ENCODE assay signal across 14 cellular contexts in the genomic region with DNA sequence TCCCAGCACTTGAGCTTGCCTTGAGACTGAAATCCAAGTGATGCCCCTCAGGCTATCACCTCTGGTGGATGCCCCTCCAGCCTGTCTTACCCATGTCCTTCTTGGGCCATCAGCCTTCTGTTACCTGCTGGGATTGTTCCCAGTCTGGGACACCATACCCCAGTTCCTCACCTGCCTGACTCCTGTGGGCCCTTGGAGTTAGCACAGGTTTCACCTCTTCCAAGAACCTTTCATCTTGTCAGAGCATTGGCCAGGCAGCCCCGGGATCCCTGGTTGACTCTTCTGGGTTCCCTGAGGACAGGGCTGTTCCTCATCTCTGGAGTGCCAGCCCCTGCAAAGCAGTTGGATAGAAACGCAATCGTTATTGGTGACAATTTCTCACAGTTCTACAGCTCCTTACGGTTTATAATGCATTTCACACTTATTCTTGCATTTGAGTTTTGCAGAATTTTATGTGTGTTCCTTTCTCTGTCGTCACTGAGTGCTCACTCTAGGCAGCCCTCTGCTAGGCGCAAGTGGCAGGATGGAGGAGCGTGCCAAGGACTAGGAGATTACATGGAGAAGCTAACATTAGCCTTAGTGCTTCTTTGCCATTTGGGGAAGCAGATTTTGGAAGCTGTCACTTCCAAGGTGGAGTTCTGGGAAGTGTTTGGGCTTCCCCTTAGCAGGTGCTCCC.
"Had no signal": no experiment of that assay in that cellular context is flagged by ENCODE, and none has a peak within 500 bp of the region (broad histone marks: within the 10 kb centered on the region; RNA-seq: fewer than 3 reads in every experiment).

No MANE protein-coding gene starts in this region.

- H3K27ac Mint-ChIP-seq: activated CD4-positive, alpha-beta memory T cell treated with anti-CD3 and anti-CD28 coated beads for 36 hours; activated naive CD4-positive, alpha-beta T cell treated with anti-CD3 and anti-CD28 coated beads for 36 hours; activated naive CD8-positive, alpha-beta T cell treated with anti-CD3 and anti-CD28 coated beads, Interleukin-2, amount 10 ng/mL, durations not matched to agents 7 days and 5 days had no signal

- H3K4me2 ChIP-seq: hepatocyte had no signal

- H3K4me3 Mint-ChIP-seq: activated CD4-positive, alpha-beta memory T cell treated with anti-CD3 and anti-CD28 coated beads for 36 hours; activated naive CD4-positive, alpha-beta T cell treated with anti-CD3 and anti-CD28 coated beads for 36 hours; activated naive CD8-positive, alpha-beta T cell treated with anti-CD3 and anti-CD28 coated beads, Interleukin-2, amount 10 ng/mL, durations not matched to agents 7 days and 5 days had no signal

- H3K36me3 ChIP-seq: sigmoid colon had no signal

- H3K79me2 ChIP-seq: hepatocyte had no signal

- H2AFZ ChIP-seq: hepatocyte had no signal

- H3K4me1 Mint-ChIP-seq: activated naive CD8-positive, alpha-beta T cell treated with anti-CD3 and anti-CD28 coated beads, Interleukin-2, amount 10 ng/mL, durations not matched to agents 7 days and 5 days had no signal

- DNase-seq: activated CD4-positive, alpha-beta memory T cell treated with anti-CD3 and anti-CD28 coated beads for 36 hours; activated CD4-positive, alpha-beta T cell treated with anti-CD3 and anti-CD28 coated beads for 48 hours; activated effector memory CD4-positive, alpha-beta T cell treated with Interleukin-2 at 50 U/mL for 16 hours; activated naive CD4-positive, alpha-beta T cell treated with anti-CD3 and anti-CD28 coated beads for 36 hours; activated naive CD8-positive, alpha-beta T cell treated with anti-CD3 and anti-CD28 coated beads, Interleukin-2, amount 10 ng/mL, durations not matched to agents 7 days and 5 days; activated T-cell treated with anti-CD3 and anti-CD28 coated beads, Interleukin-2, amount 50 U/mL, for 48 hours; effector CD8-positive, alpha-beta T cell; stimulated activated CD4-positive, alpha-beta T cell treated with anti-CD3 and anti-CD28 coated beads, Interleukin-2, amount 100 ng/mL, for 48 hours; stimulated activated CD8-positive, alpha-beta memory T cell treated with anti-CD3 and anti-CD28 coated beads, Interleukin-4, amount 100 ng/mL, for 48 hours; stimulated activated naive CD4-positive, alpha-beta T cell treated with Interleukin-2 at 50 U/mL for 16 hours had no signal

- H3K27me3 ChIP-seq: hepatocyte, sigmoid colon had no signal

- H3K9me3 Mint-ChIP-seq: activated CD4-positive, alpha-beta memory T cell treated with anti-CD3 and anti-CD28 coated beads for 36 hours; activated naive CD4-positive, alpha-beta T cell treated with anti-CD3 and anti-CD28 coated beads for 36 hours; activated naive CD8-positive, alpha-beta T cell treated with anti-CD3 and anti-CD28 coated beads, Interleukin-2, amount 10 ng/mL, durations not matched to agents 7 days and 5 days had no signal

- H3K27ac ChIP-seq: foreskin keratinocyte, hepatocyte had no signal

- H3K4me1 ChIP-seq: foreskin keratinocyte had no signal

- H3K4me3 ChIP-seq: hepatocyte, mucosa of descending colon, sigmoid colon had no signal

- H3K36me3 Mint-ChIP-seq: activated CD4-positive, alpha-beta memory T cell treated with anti-CD3 and anti-CD28 coated beads for 36 hours; activated naive CD8-positive, alpha-beta T cell treated with anti-CD3 and anti-CD28 coated beads, Interleukin-2, amount 10 ng/mL, durations not matched to agents 7 days and 5 days had no signal

- H3K9me3 ChIP-seq: mucosa of descending colon, sigmoid colon had no signal
